In genomic region chr1:32201011-32201855, GRCh38 we compare ENCODE assay signal across 8 cellular contexts. TPM values are rescaled to one million over a fixed set of nuclear protein-coding genes. Genes with fewer than 3 reads are reported as not detected.
A peak's percentile ranks its signal among the peaks of the same experiment; 100 is the strongest.
DNase-seq lines count a peak whose midpoint lies in the region; ATAC-seq, FAIRE-seq and TF ChIP-seq lines count a peak whose summit lies in the region.

No MANE protein-coding gene starts in this region.

- no peak for DNase-seq in SK-N-MC (ENCODE audit: low read depth, low spot score)
- DNase-seq in cardiac septum (ENCODE audit: low spot score): peak; percentile 87
- peak; percentile 38 for DNase-seq in progenitor cell of endocrine pancreas (ENCODE audit: low spot score, unreplicated experiment)
- peak; percentile 66 to 68 for DNase-seq in uterus
- DNase-seq in urothelium cell line (ENCODE audit: low spot score): no peak

- H3K4me1 Mint-ChIP-seq in activated naive CD4-positive, alpha-beta T cell treated with anti-CD3 and anti-CD28 coated beads, Interleukin-2, amount 50 U/mL, for 24 hours: peaks cover 62% of the 10 kb centered on the region
- peaks cover 18% of the 10 kb centered on the region for H3K4me1 Mint-ChIP-seq in progenitor cell of endocrine pancreas (ENCODE audit: low read depth)

- TF ChIP-seq CTCF in progenitor cell of endocrine pancreas (IDR thresholded peaks at IDR 0.05; ENCODE audit: unreplicated experiment) (peak; percentile 15), uterus (IDR thresholded peaks at IDR 0.05) (peak in 1 of 4 experiments; percentile 22)

- H3K4me1 ChIP-seq in uterus: peaks cover 0 to 19% of the 10 kb centered on the region in 2 donors

- H3K27ac ChIP-seq in SK-N-MC (peak overlapping the region; percentile 5; the same call in 1 of the 2 replicates), uterus (peak overlapping the region; percentile 81 to 90)

- no peak for FAIRE-seq in urothelium cell line (lab: Jason Lieb, UNC)

- H3K9me3 ChIP-seq in SK-N-MC (ENCODE audit: low read depth, low read length) (no peaks in the 10 kb centered on the region), uterus (no peaks in the 10 kb centered on the region)

- intact Hi-C loops in cardiac septum (cut with DNase I) (no loop called here), uterus (cut with DNase I; ENCODE audit: low total_unique reads) (no loop called here)

- H3K4me3 Mint-ChIP-seq in activated naive CD4-positive, alpha-beta T cell treated with anti-CD3 and anti-CD28 coated beads, Interleukin-2, amount 50 U/mL, for 24 hours: peak overlapping the region; percentile 90
- H3K4me3 Mint-ChIP-seq in progenitor cell of endocrine pancreas (ENCODE audit: low read depth): peak overlapping the region; percentile 84

- peak overlapping the region; percentile 90 for H3K27ac Mint-ChIP-seq in activated naive CD4-positive, alpha-beta T cell treated with anti-CD3 and anti-CD28 coated beads, Interleukin-2, amount 50 U/mL, for 24 hours
- peak overlapping the region; percentile 71 for H3K27ac Mint-ChIP-seq in progenitor cell of endocrine pancreas

- no peaks in the 10 kb centered on the region for H3K27me3 Mint-ChIP-seq in activated naive CD4-positive, alpha-beta T cell treated with anti-CD3 and anti-CD28 coated beads, Interleukin-2, amount 50 U/mL, for 24 hours
- H3K27me3 Mint-ChIP-seq in progenitor cell of endocrine pancreas: no peaks in the 10 kb centered on the region

- H3K36me3 ChIP-seq in SK-N-MC (ENCODE audit: insufficient read depth, low read length): no peaks in the 10 kb centered on the region; the same call in 1 of the 2 replicates
- H3K36me3 ChIP-seq in uterus: no peaks in the 10 kb centered on the region

- ATAC-seq in HG02852 (IDR thresholded peaks at IDR 0.05; ENCODE audit: unreplicated experiment): peak; percentile 46

- peak overlapping the region; percentile 53 for H3K9ac ChIP-seq in SK-N-MC (ENCODE audit: insufficient read length)

- H3K9me3 Mint-ChIP-seq in activated naive CD4-positive, alpha-beta T cell treated with anti-CD3 and anti-CD28 coated beads, Interleukin-2, amount 50 U/mL, for 24 hours: no peaks in the 10 kb centered on the region
- no peaks in the 10 kb centered on the region for H3K9me3 Mint-ChIP-seq in progenitor cell of endocrine pancreas (ENCODE audit: low read depth)

- H3K4me3 ChIP-seq in GM08714 (ENCODE audit: low read length): peak overlapping the region; percentile 65
- peak overlapping the region; percentile 96 for H3K4me3 ChIP-seq in SK-N-MC
- H3K4me3 ChIP-seq in uterus: peak overlapping the region; percentile 51 to 73

- H3K27me3 ChIP-seq in uterus: no peaks in the 10 kb centered on the region

- peaks cover 3% of the 10 kb centered on the region for H3K36me3 Mint-ChIP-seq in activated naive CD4-positive, alpha-beta T cell treated with anti-CD3 and anti-CD28 coated beads, Interleukin-2, amount 50 U/mL, for 24 hours
- H3K36me3 Mint-ChIP-seq in progenitor cell of endocrine pancreas (ENCODE audit: insufficient read depth): peaks cover 3% of the 10 kb centered on the region

- no peak for TF ChIP-seq POLR2A in uterus (IDR thresholded peaks at IDR 0.05)

RNA-seq across cellular contexts. Expression of gene CCDC28B, which starts 0.8 kb away (rescaled TPM):
- 10.2 TPM for total RNA-seq in cardiac septum
- total RNA-seq in progenitor cell of endocrine pancreas: 15.5 and 16.5 TPM in 2 replicates
- 10 to 100 TPM in 1 of 4 donors, 1 to 10 TPM in 2, not detected in 1; 3.5 to 21.5 (median 7.4) TPM for total RNA-seq in uterus

RNA-seq across cellular contexts. Expression of gene IQCC, which starts 4.2 kb away (rescaled TPM):
- total RNA-seq in cardiac septum (0.78 TPM), progenitor cell of endocrine pancreas (5.1 and 5.6 TPM in 2 replicates), uterus (1 to 10 TPM in 3 of 4 donors, under 1 TPM in 1; 0.51 to 6.8 (median 4.3) TPM)

RNA-seq across cellular contexts. Expression of gene DCDC2B, which starts 7.7 kb away (rescaled TPM):
- not detected for total RNA-seq in cardiac septum
- not detected in 2 replicates for total RNA-seq in progenitor cell of endocrine pancreas
- total RNA-seq in uterus: under 1 TPM in 2 of 4 donors, not detected in 2; 0.26 to 0.62 TPM

RNA-seq across cellular contexts. Expression of gene TMEM234, which starts 20.9 kb away (rescaled TPM):
- total RNA-seq in cardiac septum: 12.3 TPM
- 43.2 and 49.2 TPM in 2 replicates for total RNA-seq in progenitor cell of endocrine pancreas
- total RNA-seq in uterus: 10 to 100 TPM in 3 of 4 donors, under 1 TPM in 1; 0.59 to 40.8 (median 13.5) TPM

RNA-seq across cellular contexts. Expression of gene EIF3I, which starts 21.0 kb away (rescaled TPM):
- total RNA-seq in cardiac septum (91.5 TPM), progenitor cell of endocrine pancreas (143 and 145 TPM in 2 replicates), uterus (100 to 1,000 TPM; 111 to 246 (median 143) TPM)

Comparison
In these comparisons a context has a peak if more than half of its experiments do, and no peak if none do; other contexts are left out.
1. DNase-seq: peak in cardiac septum (single experiment), progenitor cell of endocrine pancreas (single experiment) and uterus (2 of 2); none in SK-N-MC (single experiment) and urothelium cell line (single experiment).
2. Peak in every context shown above with its lines, with median percentiles within 50 percentile points of each other: H3K4me3 ChIP-seq.